ENCODE assay signal across 22 cellular contexts in genomic region chr7:50723888-50724287, GRCh38. TPM values are rescaled to one million over a fixed set of nuclear protein-coding genes. Genes with fewer than 3 reads are reported as not detected.
DNase-seq lines count a peak whose midpoint lies in the region; ATAC-seq and TF ChIP-seq lines count a peak whose summit lies in the region.
"Had no signal": no experiment of that assay in that cellular context is flagged by ENCODE, and none has a peak within 500 bp of the region (broad histone marks: within the 10 kb centered on the region; RNA-seq: fewer than 3 reads in every experiment).

No MANE protein-coding gene starts in this region.

- no peaks in the 10 kb centered on the region for H3K9me3 Mint-ChIP-seq in MCF 10A (ENCODE audit: unreplicated experiment)
- H3K9me3 Mint-ChIP-seq: CD4-positive, CD25-positive, alpha-beta regulatory T cell; H9; HFFc6 had no signal

- intact Hi-C loops in MCF 10A (cut with micrococcal nuclease) (no loop called here), breast epithelium (cut with DNase I; ENCODE audit: low total_unique reads) (no loop called here), psoas muscle (cut with DNase I) (no loop called here)

- no peaks in the 10 kb centered on the region for H3K36me3 Mint-ChIP-seq in MCF 10A (ENCODE audit: insufficient read depth, unreplicated experiment)
- H3K36me3 Mint-ChIP-seq: CD4-positive, CD25-positive, alpha-beta regulatory T cell had no signal

- CTCF ChIA-PET in MCF 10A (lab: Yijun Ruan, JAX) = interaction anchor here (0.7 kb wide), 1 partner anchor 426 kb away, joined by 3 read pairs; no protein-coding TSS in a partner anchor

- peaks cover 15% of the 10 kb centered on the region for H3K4me1 Mint-ChIP-seq in MCF 10A (ENCODE audit: insufficient read depth, unreplicated experiment)

- no peak overlapping the region for H3K4me3 Mint-ChIP-seq in MCF 10A (ENCODE audit: unreplicated experiment)
- H3K4me3 Mint-ChIP-seq: CD4-positive, CD25-positive, alpha-beta regulatory T cell; H9; HFFc6 had no signal

- POLR2A ChIA-PET in MCF 10A (lab: Yijun Ruan, JAX) = no interaction called here

- DNase-seq in MCF 10A (ENCODE audit: unreplicated experiment) (no peak), breast epithelium (ENCODE audit: low spot score in 2 of 2) (no peak), psoas muscle (no peak), SW 1271 (lab: John Stamatoyannopoulos, UW) (no peak), NCI-H1436 treated with DMSO at 0.1 percent for 48 hours (lab: John Stamatoyannopoulos, UW) (no peak), NCI-H82 (lab: John Stamatoyannopoulos, UW) (no peak)
- DNase-seq: 8988T; CD4-positive, CD25-positive, alpha-beta regulatory T cell; DMS79; GM23248; H9; HFFc6; Kasumi-1; NCI-H1092; NCI-H2029 treated with DMSO at 0.1 percent for 48 hours; NCI-H226; NCI-H510A treated with DMSO at 0.1 percent for 48 hours; NCI-H774; SIG-M5; SK-N-SH had no signal

- 65 to 88% (median 80%) methylated on average over 9 of the region's 9 CpGs for WGBS in adipose tissue, 3 donors
- WGBS in psoas muscle, 3 donors = 94 to 95% (median 95%) methylated on average over 9 of the region's 9 CpGs

- H3K27me3 ChIP-seq in breast epithelium = no peaks in the 10 kb centered on the region
- no peaks in the 10 kb centered on the region for H3K27me3 ChIP-seq in psoas muscle (ENCODE audit: insufficient read depth in 3 of 3, low read length in 2 of 3)

- H3K27ac Mint-ChIP-seq in MCF 10A (ENCODE audit: low read depth, unreplicated experiment) = peak overlapping the region; percentile 21
- H3K27ac Mint-ChIP-seq: CD4-positive, CD25-positive, alpha-beta regulatory T cell; HFFc6 had no signal

- BruUV-seq in MCF 10A (replicated peaks; lab: Mats Ljungman, UMichigan) = no TSS peak

- no peaks in the 10 kb centered on the region for H3K27me3 Mint-ChIP-seq in MCF 10A (ENCODE audit: insufficient read depth, unreplicated experiment)

- peak; percentile 28 to 64 (median 50) for ATAC-seq in psoas muscle
- ATAC-seq: Panc1 had no signal

- H3K27ac ChIP-seq in breast epithelium = no peak overlapping the region
- H3K27ac ChIP-seq in adipose tissue (ENCODE audit: low read depth, low read length) = peak overlapping the region; percentile 38
- no peak overlapping the region for H3K27ac ChIP-seq in psoas muscle
- H3K27ac ChIP-seq: GM23248 had no signal

- no peaks in the 10 kb centered on the region for H3K9me3 ChIP-seq in breast epithelium
- H3K9me3 ChIP-seq in psoas muscle = no peaks in the 10 kb centered on the region
- H3K9me3 ChIP-seq: SK-N-SH had no signal

- H3K4me3 ChIP-seq in breast epithelium (no peak overlapping the region), psoas muscle (no peak overlapping the region)
- H3K4me3 ChIP-seq: GM23248 had no signal

- TF ChIP-seq CTCF in MCF 10A (IDR thresholded peaks at IDR 0.05; ENCODE audit: unreplicated experiment) (no peak), breast epithelium (IDR thresholded peaks at IDR 0.05) (no peak), psoas muscle (IDR thresholded peaks at IDR 0.05) (no peak)

- TF ChIP-seq POLR2A in breast epithelium (IDR thresholded peaks at IDR 0.05) = no peak

- H3K36me3 ChIP-seq in breast epithelium = no peaks in the 10 kb centered on the region
- H3K36me3 ChIP-seq in psoas muscle (ENCODE audit: insufficient read depth in 1 of 2, low read depth in 1 of 2) = peaks cover 0 to 14% of the 10 kb centered on the region in 2 donors

- H3K4me1 ChIP-seq in breast epithelium (no peaks in the 10 kb centered on the region), psoas muscle (peaks cover 46% of the 10 kb centered on the region)

RNA-seq across cellular contexts. Expression of gene GRB10, which starts 58.8 kb away (rescaled TPM):
- 68.2 and 71.3 TPM in 2 replicates for total RNA-seq in MCF 10A (2022)
- 10 to 100 TPM; 56.8 to 71.1 (median 61.2) TPM for total RNA-seq in breast epithelium
- polyA plus RNA-seq in adipose tissue = 10 to 100 TPM; 25.6 to 61.6 (median 26.1) TPM
- total RNA-seq in psoas muscle = 10 to 100 TPM; 44.5 to 60.5 (median 56.1) TPM
- 10 to 100 TPM; 25.8 to 72.7 (median 35.1) TPM for polyA plus RNA-seq in psoas muscle
